Comparison of ENCODE assay signal across 9 cellular contexts in genomic region chr17:69223809-69224208, GRCh38. TPM values are rescaled to one million over a fixed set of nuclear protein-coding genes. Genes with fewer than 3 reads are reported as not detected.
A peak's percentile ranks its signal among the peaks of the same experiment; 100 is the strongest.
DNase-seq lines count a peak whose midpoint lies in the region; ATAC-seq, FAIRE-seq and TF ChIP-seq lines count a peak whose summit lies in the region.
"Had no signal": no experiment of that assay in that cellular context is flagged by ENCODE, and none has a peak within 500 bp of the region (broad histone marks: within the 10 kb centered on the region; RNA-seq: fewer than 3 reads in every experiment).

No MANE protein-coding gene starts in this region.

- POLR2A ChIA-PET in AG04450 (lab: Yijun Ruan, JAX): no interaction called here
- POLR2A ChIA-PET in K562 (lab: Yijun Ruan, JAX): no interaction called here
- POLR2A ChIA-PET in activated CD8-positive, alpha-beta T cell treated with anti-CD3 and anti-CD28 coated beads for 36 hours (lab: Charles Lee): no interaction called here

- TF ChIP-seq CTCF in AG04450 (IDR thresholded peaks at IDR 0.05; ENCODE audit: low read depth, low read length) (no peak), K562 (IDR thresholded peaks at IDR 0.05 in 2 of 3, conservative IDR thresholded peaks at IDR 0.05 in 1 of 3; ENCODE audit: insufficient read depth in 2 of 3, low read depth in 1 of 3, low read length in 3 of 3) (no peak)
- no peak for TF ChIP-seq CTCF in activated CD8-positive, alpha-beta T cell treated with anti-CD3 and anti-CD28 coated beads for 36 hours (IDR thresholded peaks at IDR 0.05)

- no peak for TF ChIP-seq RAD21 in K562 (CRISPR knock-in tag; conservative IDR thresholded peaks at IDR 0.05 in 1 of 2, IDR thresholded peaks at IDR 0.05 in 1 of 2)

- H3K4me1 ChIP-seq in K562 (replicated peaks in 1 of 2; ENCODE audit: control insufficient read depth in 2 of 2, insufficient read depth in 2 of 2, low read length in 2 of 2): no peaks in the 10 kb centered on the region; a peak in 1 of 5 replicates

- H3K27ac ChIP-seq in AG04450 (ENCODE audit: low read depth, low read length): no peak overlapping the region
- no peak overlapping the region for H3K27ac ChIP-seq in K562 (ENCODE audit: extremely low read depth, low read depth, low read length)

- no TSS peak for BruUV-seq in K562 (replicated peaks; lab: Mats Ljungman, UMichigan)

- H3K9me3 ChIP-seq in AG04450 (ENCODE audit: control insufficient read depth, insufficient read depth, low read length) (no peaks in the 10 kb centered on the region), K562 (replicated peaks; ENCODE audit: control insufficient read depth, insufficient read depth, low read depth, low read length) (no peaks in the 10 kb centered on the region)

- no peak overlapping the region for H3K4me2 ChIP-seq in K562 (ENCODE audit: insufficient read depth, low read length)

- no peak overlapping the region for H3K9ac ChIP-seq in K562 (ENCODE audit: insufficient read depth in 1 of 2, low read depth in 2 of 2, low read length in 2 of 2)

- peak overlapping the region; percentile 73 for H2AFZ ChIP-seq in K562 (ENCODE audit: low read depth, low read length)

- H3K27ac Mint-ChIP-seq in activated naive CD4-positive, alpha-beta T cell treated with anti-CD3 and anti-CD28 coated beads for 36 hours: no peak overlapping the region
- no peak overlapping the region for H3K27ac Mint-ChIP-seq in activated CD8-positive, alpha-beta T cell treated with anti-CD3 and anti-CD28 coated beads for 36 hours

- no peak overlapping the region for H3K4me3 ChIP-seq in AG04450 (ENCODE audit: low read depth, low read length)
- no peak overlapping the region for H3K4me3 ChIP-seq in K562

- no peaks in the 10 kb centered on the region for H3K36me3 ChIP-seq in K562 (ENCODE audit: control insufficient read depth, insufficient read depth, low read length)

- no peak for TF ChIP-seq EP300 in K562 (IDR thresholded peaks at IDR 0.05; ENCODE audit: low read length)

- no peaks in the 10 kb centered on the region for H4K20me1 ChIP-seq in K562 (replicated peaks; ENCODE audit: control insufficient read depth, insufficient read depth, low read length)

- peaks cover 4% of the 10 kb centered on the region for H3K4me1 Mint-ChIP-seq in activated naive CD4-positive, alpha-beta T cell treated with anti-CD3 and anti-CD28 coated beads for 36 hours (ENCODE audit: low read depth)
- peaks cover 11% of the 10 kb centered on the region for H3K4me1 Mint-ChIP-seq in activated CD8-positive, alpha-beta T cell treated with anti-CD3 and anti-CD28 coated beads for 36 hours (ENCODE audit: low read depth)

- in situ Hi-C loops in K562 (cut with MboI): no loop called here

- peaks cover 2% of the 10 kb centered on the region for H3K36me3 Mint-ChIP-seq in activated naive CD4-positive, alpha-beta T cell treated with anti-CD3 and anti-CD28 coated beads for 36 hours (ENCODE audit: low read depth)
- H3K36me3 Mint-ChIP-seq in activated CD8-positive, alpha-beta T cell treated with anti-CD3 and anti-CD28 coated beads for 36 hours (ENCODE audit: low read depth): no peaks in the 10 kb centered on the region

- no peaks in the 10 kb centered on the region for H3K79me2 ChIP-seq in K562 (ENCODE audit: control insufficient read depth, insufficient read depth, low read length)

- DNase-seq in AG04450 (ENCODE audit: low read depth, low spot score) (peak; percentile 15), K562 (ENCODE audit: extremely low read depth in 1 of 4, low spot score in 3 of 4) (no peak), AG08396 (ENCODE audit: low spot score) (no peak)
- DNase-seq in activated naive CD4-positive, alpha-beta T cell treated with anti-CD3 and anti-CD28 coated beads for 36 hours: no peak
- DNase-seq in activated CD8-positive, alpha-beta T cell treated with anti-CD3 and anti-CD28 coated beads for 36 hours: no peak
- no peak for DNase-seq in stimulated activated naive CD8-positive, alpha-beta T cell treated with anti-CD3 and anti-CD28 coated beads, Interleukin-15, Interleukin-2, amounts not matched to agents 100 U/mL and 50 U/mL, for 24 hours
- DNase-seq: NCI-H1105 treated with DMSO at 0.1 percent for 48 hours had no signal

- no peaks in the 10 kb centered on the region for H3K9me3 Mint-ChIP-seq in activated naive CD4-positive, alpha-beta T cell treated with anti-CD3 and anti-CD28 coated beads for 36 hours
- no peaks in the 10 kb centered on the region for H3K9me3 Mint-ChIP-seq in activated CD8-positive, alpha-beta T cell treated with anti-CD3 and anti-CD28 coated beads for 36 hours

- ATAC-seq in GM18909 (IDR thresholded peaks at IDR 0.05; ENCODE audit: poor library complexity, unreplicated experiment) (peak; percentile 99), HG02973 (IDR thresholded peaks at IDR 0.05; ENCODE audit: unreplicated experiment) (peak; percentile 100), K562 (no peak; the same call in 2 of the 3 replicates)
- no peak for ATAC-seq in activated CD8-positive, alpha-beta T cell treated with anti-CD3 and anti-CD28 coated beads for 36 hours
- no peak for ATAC-seq in stimulated activated naive CD8-positive, alpha-beta T cell treated with anti-CD3 and anti-CD28 coated beads, Interleukin-15, Interleukin-2, amounts not matched to agents 100 U/mL and 50 U/mL, for 24 hours

- no peak overlapping the region for H3K4me3 Mint-ChIP-seq in activated naive CD4-positive, alpha-beta T cell treated with anti-CD3 and anti-CD28 coated beads for 36 hours
- no peak overlapping the region for H3K4me3 Mint-ChIP-seq in activated CD8-positive, alpha-beta T cell treated with anti-CD3 and anti-CD28 coated beads for 36 hours

- H3K9me1 ChIP-seq in K562 (ENCODE audit: control insufficient read depth, insufficient read depth, low read length): no peaks in the 10 kb centered on the region

- CTCF ChIA-PET in AG04450 (lab: Charles Lee): interaction anchor here (0.6 to 1.9 kb wide), 8 partner anchors 11 to 754 kb away, joined by 3 to 8 read pairs (median 4); no protein-coding TSS in a partner anchor
- CTCF ChIA-PET in K562 (lab: Yijun Ruan, JAX; ENCODE audit: low intra/inter-chr PET ratio): no interaction called here
- CTCF ChIA-PET in activated naive CD4-positive, alpha-beta T cell treated with anti-CD3 and anti-CD28 coated beads for 36 hours (lab: Charles Lee): no interaction called here
- CTCF ChIA-PET in activated CD8-positive, alpha-beta T cell treated with anti-CD3 and anti-CD28 coated beads for 36 hours (lab: Charles Lee): interaction anchor here (1.0 kb wide), 1 partner anchor 24 kb away, joined by 4 read pairs; no protein-coding TSS in a partner anchor

- no peaks in the 10 kb centered on the region for H3K27me3 Mint-ChIP-seq in activated naive CD4-positive, alpha-beta T cell treated with anti-CD3 and anti-CD28 coated beads for 36 hours (ENCODE audit: low read depth)
- no peaks in the 10 kb centered on the region for H3K27me3 Mint-ChIP-seq in activated CD8-positive, alpha-beta T cell treated with anti-CD3 and anti-CD28 coated beads for 36 hours

- FAIRE-seq in K562 (lab: Jason Lieb, UNC): no peak

- no peak for TF ChIP-seq POLR2A in K562 (conservative IDR thresholded peaks at IDR 0.05)

- intact Hi-C loops in K562 (cut with micrococcal nuclease): no loop called here
- intact Hi-C loops in activated naive CD4-positive, alpha-beta T cell treated with anti-CD3 and anti-CD28 coated beads for 36 hours (cut with micrococcal nuclease): loop anchor here (10.0 kb wide), 1 partner anchor 159 kb away; the partner anchor contains the start of gene ABCA9
- intact Hi-C loops in activated CD8-positive, alpha-beta T cell treated with anti-CD3 and anti-CD28 coated beads for 36 hours (cut with micrococcal nuclease): no loop called here

- H3K27me3 ChIP-seq in AG04450 (ENCODE audit: control insufficient read depth, insufficient read depth, low read length) (no peaks in the 10 kb centered on the region), K562 (ENCODE audit: control insufficient read depth in 2 of 2, insufficient read depth in 2 of 2, low read length in 2 of 2) (no peaks in the 10 kb centered on the region)

- WGBS in K562 (ENCODE audit: insufficient coverage, low coverage, missing lambda C conversion rate): 33% methylated on average over 3 of the region's 3 CpGs

TF ChIP-seq in K562, 482 proteins besides CTCF, POLR2A, EP300 and RAD21:
- TF ChIP-seq ZNF121 (CRISPR knock-in tag; conservative IDR thresholded peaks at IDR 0.05) (no peak), FOXA3 (CRISPR knock-in tag; conservative IDR thresholded peaks at IDR 0.05 in 1 of 2, IDR thresholded peaks at IDR 0.05 in 1 of 2) (peak in 1 of 2 experiments; percentile 42; a peak in 1 of 4 replicates)

RNA-seq across cellular contexts. Expression of gene ABCA10, which starts 4.8 kb away (rescaled TPM):
- polyA plus RNA-seq in AG04450 (2011; rRNA removed) (0.31 and 0.58 TPM in 2 replicates), K562 (2011; rRNA removed) (0.03 and 0.04 TPM in 2 replicates), K562 (2014; fragmentation: Illumina TruSeq; extraction: Trizol) (0.15 TPM in 1 of 2 replicates, not detected in the other), K562 (2014; fragmentation: Nextera tagmentation; extraction: Ambion mirVana) (under 1 TPM; 0.13 to 0.17 TPM), K562 (2014; rRNA removed) (0.36 TPM in 1 of 2 replicates, not detected in the other)
- 0.28 and 0.65 TPM in 2 replicates for polyA minus RNA-seq in AG04450 (2011; rRNA and poly(A)+ RNA removed)
- total RNA-seq in K562 (2011; cell fraction: chromatin; rRNA removed; ENCODE audit: low replicate concordance): 0.16 TPM in 1 of 2 replicates, not detected in the other
- not detected in 2 replicates for total RNA-seq in K562 (2011; cell fraction: nucleolus; rRNA removed)
- not detected in 2 replicates for total RNA-seq in K562 (2011; cell fraction: nucleoplasm; rRNA removed)
- total RNA-seq in K562 (2014; rRNA removed) (0.12 and 0.45 TPM in 2 replicates), K562 (2014; rRNA removed; fragmentation: Illumina TruSeq; extraction: Trizol) (0.15 TPM in 1 of 2 replicates, not detected in the other), K562 (2015; rRNA removed; fragmentation: Illumina TruSeq; extraction: Trizol) (not detected in 2 replicates), K562 (2021) (0.09 and 0.16 TPM in 2 replicates)
- polyA plus RNA-seq in K562 (2011; cell fraction: cytosol; rRNA removed): 0.03 and 0.04 TPM in 2 replicates
- 0.08 TPM in 1 of 2 replicates, not detected in the other for polyA plus RNA-seq in K562 (2011; cell fraction: nucleus; rRNA removed)
- polyA plus RNA-seq in K562 (2012): 0.05 and 0.10 TPM in 2 replicates
- not detected in 2 replicates for polyA minus RNA-seq in K562 (2011; rRNA and poly(A)+ RNA removed)
- polyA minus RNA-seq in K562 (2011; cell fraction: cytosol; rRNA and poly(A)+ RNA removed): not detected in 2 replicates
- 0.11 TPM in 1 of 2 replicates, not detected in the other for polyA minus RNA-seq in K562 (2011; cell fraction: nucleus; rRNA and poly(A)+ RNA removed)
- total RNA-seq in activated naive CD4-positive, alpha-beta T cell treated with anti-CD3 and anti-CD28 coated beads for 36 hours: under 1 TPM; 0.07 to 0.14 TPM
- total RNA-seq in activated CD8-positive, alpha-beta T cell treated with anti-CD3 and anti-CD28 coated beads for 36 hours: under 1 TPM in 1 of 2 experiments, not detected in 1; 0.45 TPM

Comparison
In these comparisons a context has a peak if more than half of its experiments do, and no peak if none do; other contexts are left out.
1. ATAC-seq: peak in GM18909 (single experiment) and HG02973 (single experiment); none in K562 (single experiment), activated CD8-positive, alpha-beta T cell treated with anti-CD3 and anti-CD28 coated beads for 36 hours (single experiment) and stimulated activated naive CD8-positive, alpha-beta T cell treated with anti-CD3 and anti-CD28 coated beads, Interleukin-15, Interleukin-2, amounts not matched to agents 100 U/mL and 50 U/mL, for 24 hours (single experiment).
2. CTCF ChIA-PET loops: an anchor here in AG04450 (0.6 to 1.9 kb wide) and activated CD8-positive, alpha-beta T cell treated with anti-CD3 and anti-CD28 coated beads for 36 hours (1.0 kb wide); none called in K562 and activated naive CD4-positive, alpha-beta T cell treated with anti-CD3 and anti-CD28 coated beads for 36 hours.